ENCODE assay signal across 19 cellular contexts in the genomic region with DNA sequence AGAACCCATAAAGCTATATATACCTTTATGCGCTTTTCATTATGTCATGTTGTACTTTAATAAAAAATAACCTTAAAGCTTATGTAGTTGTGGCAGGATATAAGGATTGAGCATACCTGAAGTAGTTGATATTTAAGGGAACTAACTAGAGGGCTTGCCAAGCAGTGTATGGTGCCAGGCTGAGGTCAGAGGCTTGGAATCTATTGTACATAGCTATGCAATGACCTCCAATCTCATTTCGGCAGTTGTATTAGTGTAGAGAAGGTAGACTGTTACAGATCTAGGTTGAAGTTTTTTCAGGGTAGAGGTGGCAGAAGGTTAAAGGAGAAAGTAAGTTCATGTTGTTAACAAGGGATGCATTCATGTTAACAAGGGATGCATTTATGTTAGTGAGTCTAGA.
"Had no signal": no experiment of that assay in that cellular context is flagged by ENCODE, and none has a peak within 500 bp of the region (broad histone marks: within the 10 kb centered on the region; RNA-seq: fewer than 3 reads in every experiment).

No MANE protein-coding gene starts in this region.

- H3K36me3 ChIP-seq: left lung, right atrium auricular region, thyroid gland, uterus had no signal

- H3K27ac ChIP-seq: left lung, right atrium auricular region, thyroid gland, uterus had no signal

- H3K4me3 ChIP-seq: left lung, mucosa of descending colon, right atrium auricular region, thyroid gland, uterus had no signal

- ATAC-seq: activated CD8-positive, alpha-beta T cell treated with anti-CD3 and anti-CD28 coated beads for 36 hours; activated naive CD8-positive, alpha-beta T cell treated with anti-CD3 and anti-CD28 coated beads, Interleukin-2, amount 50 U/mL, for 24 hours; activated T-helper 17 cell treated with anti-CD3 and anti-CD28 coated beads, Interleukin-2, amount 50 U/mL, for 72 hours; effector memory CD8-positive, alpha-beta T cell; left lung; mucosa of descending colon had no signal

- H3K27me3 ChIP-seq: left lung, right atrium auricular region, thyroid gland, uterus had no signal

- H3K9me3 ChIP-seq: left lung, mucosa of descending colon, right atrium auricular region, thyroid gland, uterus had no signal

- DNase-seq: activated CD4-positive, alpha-beta T cell treated with anti-CD3 and anti-CD28 coated beads for 48 hours; activated CD4-positive, CD25-positive, alpha-beta regulatory T cell; activated CD8-positive, alpha-beta T cell treated with anti-CD3 and anti-CD28 coated beads for 36 hours; activated naive CD4-positive, alpha-beta T cell treated with anti-CD3 and anti-CD28 coated beads, Interleukin-2, amount 10 ng/mL, durations not matched to agents 7 days and 5 days; activated naive CD8-positive, alpha-beta T cell treated with anti-CD3 and anti-CD28 coated beads, Interleukin-2, amount 50 U/mL, for 24 hours; activated T-cell treated with anti-CD3 and anti-CD28 coated beads, Interleukin-2, amount 50 U/mL, for 1 hour; aorta; dermis blood vessel endothelial cell; effector memory CD8-positive, alpha-beta T cell; islet precursor cell; left lung; mucosa of descending colon; naive B cell; stimulated activated CD4-positive, alpha-beta T cell treated with anti-CD3 and anti-CD28 coated beads, Interleukin-2, amount 100 ng/mL, for 24 hours; stimulated activated naive CD4-positive, alpha-beta T cell treated with Interleukin-2 at 50 U/mL for 16 hours; thyroid gland; uterus had no signal

- H3K4me1 ChIP-seq: left lung, right atrium auricular region, thyroid gland, uterus had no signal
